16 cellular contexts compared by ENCODE assay signal in the genomic region with DNA sequence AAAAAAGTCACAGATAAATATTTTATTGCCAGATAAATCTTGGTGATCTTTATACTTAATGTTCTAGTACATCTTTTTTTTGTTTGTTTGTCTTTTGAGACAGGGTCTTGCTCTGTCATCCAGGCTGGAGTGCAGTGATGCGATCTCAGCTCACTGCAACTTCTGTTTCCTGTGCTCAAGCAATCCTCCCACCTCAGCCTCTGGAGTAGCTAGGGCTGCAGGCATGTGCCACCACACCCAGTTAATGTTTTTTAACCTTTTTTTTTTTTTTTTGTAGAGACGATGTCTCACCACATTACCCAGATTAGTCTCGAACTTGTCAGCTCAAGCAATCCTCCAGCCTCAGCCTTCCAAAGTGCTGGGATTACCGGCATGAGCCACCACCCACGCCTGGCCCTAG. TPM values are rescaled to one million over a fixed set of nuclear protein-coding genes. Genes with fewer than 3 reads are reported as not detected.
"Had no signal": no experiment of that assay in that cellular context is flagged by ENCODE, and none has a peak within 500 bp of the region (broad histone marks: within the 10 kb centered on the region; RNA-seq: fewer than 3 reads in every experiment).

No MANE protein-coding gene starts in this region.

- H3K27me3 ChIP-seq: cardiac muscle cell, gastrocnemius medialis, ovary had no signal

- H3K4me1 ChIP-seq: gastrocnemius medialis, heart right ventricle, left ventricle myocardium inferior had no signal

- ATAC-seq: gastrocnemius medialis, heart right ventricle, T-helper 17 cell had no signal

- H3K9me3 ChIP-seq: gastrocnemius medialis, heart right ventricle, left ventricle myocardium inferior, ovary had no signal

- H3K36me3 ChIP-seq: cardiac muscle cell, gastrocnemius medialis, heart right ventricle, left ventricle myocardium inferior, ovary had no signal

- DNase-seq: activated CD4-positive, alpha-beta T cell treated with anti-CD3 and anti-CD28 coated beads for 4 hours; activated naive CD4-positive, alpha-beta T cell; aorta; gastrocnemius medialis; heart right ventricle; left ventricle myocardium inferior; mesendoderm; nephron progenitor cell; ovary; stimulated activated CD4-positive, alpha-beta T cell treated with anti-CD3 and anti-CD28 coated beads, Interleukin-4, amount 100 ng/mL, for 1 hour; stimulated activated CD8-positive, alpha-beta memory T cell treated with anti-CD3 and anti-CD28 coated beads, Interleukin-4, amount 100 ng/mL, for 48 hours; T-helper 17 cell had no signal

- H3K4me3 ChIP-seq: cardiac muscle cell, gastrocnemius medialis, heart right ventricle, left ventricle myocardium inferior, ovary had no signal

- H3K27ac ChIP-seq: cardiac muscle cell, gastrocnemius medialis, heart right ventricle, left ventricle myocardium inferior, ovary, VCaP had no signal

RNA-seq across cellular contexts. Expression of a gene that starts 9.1 kb away (rescaled TPM):
- total RNA-seq: activated T-helper 1 cell treated with anti-CD3 and anti-CD28 coated beads, Interleukin-12 subunit alpha, Interleukin-12 subunit beta, Interleukin-2, Interleukin-4 antibody, amounts not matched to agents 30 ng/mL and 10 ng/mL and 1 ng/mL, durations not matched to agents 14 hours and 24 hours and 36 hours; cardiac muscle cell; T-helper 17 cell; temporal lobe had no signal
